In genomic region chr4:87422104-87423052, GRCh38 we compare ENCODE assay signal across 8 cellular contexts. TPM values are rescaled to one million over a fixed set of nuclear protein-coding genes. Genes with fewer than 3 reads are reported as not detected.
DNase-seq lines count a peak whose midpoint lies in the region; ATAC-seq, FAIRE-seq and TF ChIP-seq lines count a peak whose summit lies in the region.

NUDT9 (plus strand) TSS chr4:87422573; CDS start chr4:87422906, 333 bp downstream.

- H3K36me3 ChIP-seq in HUES64 (ENCODE audit: insufficient read depth, low read length) (no peaks in the 10 kb centered on the region), OCI-LY1 (ENCODE audit: insufficient read depth, low read length) (no peaks in the 10 kb centered on the region)

- ATAC-seq in GM21447 (IDR thresholded peaks at IDR 0.05; ENCODE audit: unreplicated experiment) = peak; percentile 80

- peak within 1 kb of the TSS; percentile 92 for H3K4me3 Mint-ChIP-seq in mesothelial cell of epicardium

- no peaks in the 10 kb centered on the region for H3K36me3 Mint-ChIP-seq in mesothelial cell of epicardium

- DNase-seq in D721Med (ENCODE audit: insufficient read length, low spot score) (peak; percentile 64), mesothelial cell of epicardium (ENCODE audit: low spot score in 2 of 2, unreplicated experiment in 2 of 2) (peak; percentile 75 to 88)
- DNase-seq in activated CD8-positive, alpha-beta memory T cell treated with anti-CD3 and anti-CD28 coated beads, Interleukin-2, amount 50 U/mL, for 4 hours = peak; percentile 85
- DNase-seq in stimulated activated CD8-positive, alpha-beta memory T cell treated with anti-CD3 and anti-CD28 coated beads, Interleukin-15, amount 100 ng/mL, for 48 hours (ENCODE audit: low read depth in 2 of 2) = peak; percentile 81

- H3K9me2 ChIP-seq in OCI-LY1 (ENCODE audit: low read depth, low read length) = no peaks in the 10 kb centered on the region

- peak within 1 kb of the TSS; percentile 85 for H3K4me2 ChIP-seq in OCI-LY1 (ENCODE audit: low read length)

- no peaks in the 10 kb centered on the region for H3F3A ChIP-seq in OCI-LY1 (ENCODE audit: insufficient read depth, low read length)

- 7% methylated on average over 57 of the region's 58 CpGs for WGBS in HUES64

- H3K79me2 ChIP-seq in OCI-LY1 (ENCODE audit: insufficient read depth, low read length) = peaks cover 39% of the 10 kb centered on the region

- no peaks in the 10 kb centered on the region for H3K9me3 ChIP-seq in HUES64 (ENCODE audit: insufficient read depth, low read depth, low read length)
- H3K9me3 ChIP-seq in OCI-LY1 (ENCODE audit: low read length) = no peaks in the 10 kb centered on the region

- H3K27ac ChIP-seq in HUES64 (ENCODE audit: low read depth, low read length) = peak within 1 kb of the TSS; percentile 95
- peak within 1 kb of the TSS; percentile 68 for H3K27ac ChIP-seq in OCI-LY1 (ENCODE audit: low read depth, low read length, poor library complexity, severe bottlenecking)

- H3K27me3 ChIP-seq in HUES64 (ENCODE audit: insufficient read depth, low read length) = no peaks in the 10 kb centered on the region
- H3K27me3 ChIP-seq in OCI-LY1 (ENCODE audit: insufficient read depth, low read length) = no peaks in the 10 kb centered on the region

- H3K27me3 Mint-ChIP-seq in mesothelial cell of epicardium (ENCODE audit: low read depth) = no peaks in the 10 kb centered on the region

- peaks cover 43% of the 10 kb centered on the region for H3K4me1 Mint-ChIP-seq in mesothelial cell of epicardium

- H3K27ac Mint-ChIP-seq in mesothelial cell of epicardium = peak within 1 kb of the TSS; percentile 99

- no peaks in the 10 kb centered on the region for H4K20me1 ChIP-seq in OCI-LY1 (ENCODE audit: insufficient read depth, low read length)

- H3K9ac ChIP-seq in HUES64 (ENCODE audit: low read depth, low read length) = peak within 1 kb of the TSS; percentile 94
- peak within 1 kb of the TSS; percentile 72 for H3K9ac ChIP-seq in OCI-LY1 (ENCODE audit: low read length)

- peak within 1 kb of the TSS; percentile 45; the same call in 1 of the 2 replicates for H2AFZ ChIP-seq in OCI-LY1 (ENCODE audit: low read length)

- TF ChIP-seq CTCF in D721Med (IDR thresholded peaks at IDR 0.05; ENCODE audit: insufficient read depth, missing control alignments) = no peak
- TF ChIP-seq CTCF in OCI-LY1 (IDR thresholded peaks at IDR 0.05; ENCODE audit: low read length) = no peak
- TF ChIP-seq CTCF in mesothelial cell of epicardium (IDR thresholded peaks at IDR 0.05; ENCODE audit: unreplicated experiment) = no peak

- H3K4me1 ChIP-seq in HUES64 (ENCODE audit: insufficient read depth, low read length) (peaks cover 22% of the 10 kb centered on the region), OCI-LY1 (ENCODE audit: insufficient read depth, low read length, severe bottlenecking) (peaks cover 39% of the 10 kb centered on the region)

- H3K9me3 Mint-ChIP-seq in mesothelial cell of epicardium = peaks cover 6% of the 10 kb centered on the region

- no peak for FAIRE-seq in D721Med (lab: Jason Lieb, UNC)
- FAIRE-seq in endometrium (lab: Jason Lieb, UNC) = peak; percentile 75

- H3K4me3 ChIP-seq in HUES64 (ENCODE audit: low read length) (peak within 1 kb of the TSS; percentile 93), OCI-LY1 (ENCODE audit: low read depth, low read length, poor library complexity, severe bottlenecking) (peak within 1 kb of the TSS; percentile 70)

RNA-seq across cellular contexts. Expression of gene NUDT9, which starts in this region (rescaled TPM):
- 21.8 TPM for polyA plus RNA-seq in HUES64 (2013, experiment 1 of 2)
- polyA plus RNA-seq in HUES64 (2013, experiment 2 of 2) = 25.9 TPM
- total RNA-seq in mesothelial cell of epicardium = 25.5 to 27.7 TPM (median 26.0 TPM) in 3 replicates

Comparison
In these comparisons a context has a peak if more than half of its experiments do, and no peak if none do; other contexts are left out.
1. Peak in every context shown above with its lines: DNase-seq, ATAC-seq, H3K4me3 ChIP-seq and H3K27ac ChIP-seq.